11 cellular contexts compared by ENCODE assay signal in genomic region chr2:37365669-37366068, GRCh38. TPM values are rescaled to one million over a fixed set of nuclear protein-coding genes. Genes with fewer than 3 reads are reported as not detected.
DNase-seq lines count a peak whose midpoint lies in the region; ATAC-seq, FAIRE-seq and TF ChIP-seq lines count a peak whose summit lies in the region.
"Had no signal": no experiment of that assay in that cellular context is flagged by ENCODE, and none has a peak within 500 bp of the region (broad histone marks: within the 10 kb centered on the region; RNA-seq: fewer than 3 reads in every experiment).

No MANE protein-coding gene starts in this region.

- DNase-seq in GM12891 (ENCODE audit: insufficient read length, low spot score), result no peak
- peak; percentile 74 for DNase-seq in glomerular visceral epithelial cell (ENCODE audit: extremely low spot score)
- no peak for DNase-seq in SHP77 treated with DMSO at 0.1 percent for 48 hours (lab: John Stamatoyannopoulos, UW)
- DNase-seq in RWPE1 (ENCODE audit: low spot score), result no peak
- no peak for DNase-seq in hippocampal formation (lab: John Stamatoyannopoulos, UW)
- DNase-seq: GOT3, left ventricle myocardium superior, substantia nigra had no signal

- CTCF ChIA-PET in RWPE1 (lab: Yijun Ruan, JAX), result no interaction called here

- no peak overlapping the region for H3K27ac ChIP-seq in RWPE1

- ATAC-seq in GM21367 (IDR thresholded peaks at IDR 0.05; ENCODE audit: unreplicated experiment), result peak; percentile 64
- peak; percentile 84 for ATAC-seq in HG03460 (IDR thresholded peaks at IDR 0.05; ENCODE audit: unreplicated experiment)
- ATAC-seq in GM21576 (IDR thresholded peaks at IDR 0.05; ENCODE audit: unreplicated experiment), result no peak
- ATAC-seq: left ventricle myocardium superior had no signal

- peak; percentile 81 for FAIRE-seq in GM12891 (lab: Jason Lieb, UNC)

- POLR2A ChIA-PET in RWPE1 (lab: Yijun Ruan, JAX; ENCODE audit: low non-redundant PET), result no interaction called here

- TF ChIP-seq CTCF in RWPE1 (conservative IDR thresholded peaks at IDR 0.05; ENCODE audit: low read depth), result no peak

- no peak for TF ChIP-seq POLR2A in GM12891 (IDR thresholded peaks at IDR 0.05; ENCODE audit: low read depth, low read length)

TF ChIP-seq in GM12891, 5 proteins besides CTCF, POLR2A, EP300 and RAD21:
- no peak for TF ChIP-seq TAF1 (IDR thresholded peaks at IDR 0.05; ENCODE audit: low read depth, low read length)
- TF ChIP-seq PAX5 (IDR thresholded peaks at IDR 0.05; ENCODE audit: insufficient read depth, low read length, severe bottlenecking), result no peak
- no peak for TF ChIP-seq SPI1 (IDR thresholded peaks at IDR 0.05; ENCODE audit: low read depth, low read length)
- TF ChIP-seq POLR2AphosphoS5 (IDR thresholded peaks at IDR 0.05; ENCODE audit: low read depth, low read length), result no peak
- TF ChIP-seq POU2F2 (IDR thresholded peaks at IDR 0.05; ENCODE audit: low read depth, low read length), result no peak

RNA-seq across cellular contexts. Expression of gene QPCT, which starts 21.2 kb away (rescaled TPM):
- 1.7 TPM for polyA plus RNA-seq in GM12891 (2012; ENCODE audit: low read depth, missing spikeins)

RNA-seq across cellular contexts. Expression of gene PRKD3, which starts 41.0 kb away (rescaled TPM):
- polyA plus RNA-seq in GM12891 (2012; ENCODE audit: low read depth, missing spikeins), result 28.1 TPM
